1 cellular context compared by ENCODE assay signal in the genomic region with DNA sequence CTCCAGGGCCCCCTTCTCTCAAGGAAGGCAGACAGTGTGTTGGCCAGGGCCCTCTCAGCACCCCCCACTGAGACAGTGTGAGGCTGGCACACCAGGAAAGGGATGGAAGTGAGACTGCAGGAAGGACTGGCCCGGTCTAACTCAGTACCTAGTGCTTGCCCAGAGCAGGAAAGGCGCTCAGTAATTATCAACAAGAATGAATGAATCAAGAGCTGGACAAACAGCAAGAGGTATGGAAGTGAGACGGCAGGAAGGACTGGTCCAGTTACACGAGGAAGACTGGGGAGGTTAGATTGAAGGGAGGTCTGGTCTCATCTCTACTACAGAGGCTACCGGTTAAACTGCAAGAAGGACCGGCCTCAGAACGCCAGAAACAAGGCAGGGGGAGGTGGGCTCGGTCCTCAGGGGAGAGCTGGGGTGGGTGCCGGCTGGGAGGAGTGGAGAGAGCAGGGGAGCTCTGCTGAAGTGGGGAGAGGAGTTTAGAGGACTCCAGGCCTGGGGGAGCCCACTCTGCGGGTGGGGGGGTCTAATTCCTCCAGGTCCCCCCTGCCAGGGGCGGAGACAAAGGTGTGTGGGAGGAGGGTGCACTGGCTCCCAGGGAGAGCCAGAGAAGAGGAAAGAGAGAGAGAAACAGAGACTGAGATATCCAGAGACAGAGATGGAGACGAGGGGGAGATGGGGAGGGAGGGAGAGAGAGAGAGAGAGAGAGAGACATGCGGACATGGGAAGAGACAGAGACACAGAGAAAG.
TF ChIP-seq lines count a peak whose summit lies in the region.

No MANE protein-coding gene starts in this region.

TF ChIP-seq in neural cell, 6 proteins besides CTCF, POLR2A, EP300 and RAD21:
- TF ChIP-seq, protein P1, sequence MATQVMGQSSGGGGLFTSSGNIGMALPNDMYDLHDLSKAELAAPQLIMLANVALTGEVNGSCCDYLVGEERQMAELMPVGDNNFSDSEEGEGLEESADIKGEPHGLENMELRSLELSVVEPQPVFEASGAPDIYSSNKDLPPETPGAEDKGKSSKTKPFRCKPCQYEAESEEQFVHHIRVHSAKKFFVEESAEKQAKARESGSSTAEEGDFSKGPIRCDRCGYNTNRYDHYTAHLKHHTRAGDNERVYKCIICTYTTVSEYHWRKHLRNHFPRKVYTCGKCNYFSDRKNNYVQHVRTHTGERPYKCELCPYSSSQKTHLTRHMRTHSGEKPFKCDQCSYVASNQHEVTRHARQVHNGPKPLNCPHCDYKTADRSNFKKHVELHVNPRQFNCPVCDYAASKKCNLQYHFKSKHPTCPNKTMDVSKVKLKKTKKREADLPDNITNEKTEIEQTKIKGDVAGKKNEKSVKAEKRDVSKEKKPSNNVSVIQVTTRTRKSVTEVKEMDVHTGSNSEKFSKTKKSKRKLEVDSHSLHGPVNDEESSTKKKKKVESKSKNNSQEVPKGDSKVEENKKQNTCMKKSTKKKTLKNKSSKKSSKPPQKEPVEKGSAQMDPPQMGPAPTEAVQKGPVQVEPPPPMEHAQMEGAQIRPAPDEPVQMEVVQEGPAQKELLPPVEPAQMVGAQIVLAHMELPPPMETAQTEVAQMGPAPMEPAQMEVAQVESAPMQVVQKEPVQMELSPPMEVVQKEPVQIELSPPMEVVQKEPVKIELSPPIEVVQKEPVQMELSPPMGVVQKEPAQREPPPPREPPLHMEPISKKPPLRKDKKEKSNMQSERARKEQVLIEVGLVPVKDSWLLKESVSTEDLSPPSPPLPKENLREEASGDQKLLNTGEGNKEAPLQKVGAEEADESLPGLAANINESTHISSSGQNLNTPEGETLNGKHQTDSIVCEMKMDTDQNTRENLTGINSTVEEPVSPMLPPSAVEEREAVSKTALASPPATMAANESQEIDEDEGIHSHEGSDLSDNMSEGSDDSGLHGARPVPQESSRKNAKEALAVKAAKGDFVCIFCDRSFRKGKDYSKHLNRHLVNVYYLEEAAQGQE (IDR thresholded peaks at IDR 0.05; ENCODE audit: borderline replicate concordance): no peak
- TF ChIP-seq POLR2AphosphoS5 (IDR thresholded peaks at IDR 0.05) (no peak), MXI1 (conservative IDR thresholded peaks at IDR 0.05; ENCODE audit: poor library complexity, severe bottlenecking) (no peak), TAF1 (IDR thresholded peaks at IDR 0.05; ENCODE audit: low read depth) (no peak), SMC3 (conservative IDR thresholded peaks at IDR 0.05; ENCODE audit: poor library complexity) (no peak), EZH2 (IDR thresholded peaks at IDR 0.05; ENCODE audit: borderline replicate concordance, insufficient read depth, low read length, poor library complexity, severe bottlenecking) (no peak)
